1 cellular context compared by ENCODE assay signal in the genomic region with DNA sequence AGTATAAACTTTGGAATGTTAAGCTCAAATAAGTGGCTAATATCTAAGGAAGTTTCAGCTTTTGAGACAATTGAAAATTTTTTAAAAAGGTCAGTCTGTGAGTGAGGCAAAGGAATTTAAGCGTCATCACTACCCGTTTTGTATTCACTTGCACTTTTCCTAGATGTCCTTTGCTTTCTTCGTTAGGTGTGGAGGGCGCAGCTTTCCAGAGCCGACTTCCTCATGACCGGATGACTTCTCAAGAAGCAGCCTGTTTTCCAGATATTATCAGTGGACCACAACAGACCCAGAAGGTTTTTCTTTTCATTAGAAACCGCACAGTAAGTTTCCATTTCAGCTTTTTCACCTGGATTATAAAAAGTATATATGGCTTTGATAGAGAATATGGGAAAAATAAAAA.
TF ChIP-seq lines count a peak whose summit lies in the region.

No MANE protein-coding gene starts in this region.

TF ChIP-seq in endothelial cell of umbilical vein, 7 proteins besides CTCF, POLR2A, EP300 and RAD21:
- TF ChIP-seq JUN (IDR thresholded peaks at IDR 0.05; ENCODE audit: borderline replicate concordance, insufficient read depth, insufficient read length, low read depth) (no peak), FOS (IDR thresholded peaks at IDR 0.05; ENCODE audit: borderline replicate concordance, insufficient read depth, low read length) (no peak), GATA2 (IDR thresholded peaks at IDR 0.05; ENCODE audit: insufficient read depth, insufficient read length, low read depth, low read length) (peak; percentile 49), MYC (IDR thresholded peaks at IDR 0.05; ENCODE audit: low read depth, low read length) (no peak), EZH2 (IDR thresholded peaks at IDR 0.05; ENCODE audit: borderline replicate concordance, low read depth, low read length, severe bottlenecking) (no peak), POLR2AphosphoS5 (IDR thresholded peaks at IDR 0.05; ENCODE audit: insufficient read depth, low read depth, low read length) (no peak)
- TF ChIP-seq, protein P1, sequence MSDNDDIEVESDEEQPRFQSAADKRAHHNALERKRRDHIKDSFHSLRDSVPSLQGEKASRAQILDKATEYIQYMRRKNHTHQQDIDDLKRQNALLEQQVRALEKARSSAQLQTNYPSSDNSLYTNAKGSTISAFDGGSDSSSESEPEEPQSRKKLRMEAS (IDR thresholded peaks at IDR 0.05; ENCODE audit: insufficient read depth, insufficient read length) = no peak
TF ChIP-seq in endothelial cell of umbilical vein: peak in this region for 1.
